16 cellular contexts compared by ENCODE assay signal in the genomic region with DNA sequence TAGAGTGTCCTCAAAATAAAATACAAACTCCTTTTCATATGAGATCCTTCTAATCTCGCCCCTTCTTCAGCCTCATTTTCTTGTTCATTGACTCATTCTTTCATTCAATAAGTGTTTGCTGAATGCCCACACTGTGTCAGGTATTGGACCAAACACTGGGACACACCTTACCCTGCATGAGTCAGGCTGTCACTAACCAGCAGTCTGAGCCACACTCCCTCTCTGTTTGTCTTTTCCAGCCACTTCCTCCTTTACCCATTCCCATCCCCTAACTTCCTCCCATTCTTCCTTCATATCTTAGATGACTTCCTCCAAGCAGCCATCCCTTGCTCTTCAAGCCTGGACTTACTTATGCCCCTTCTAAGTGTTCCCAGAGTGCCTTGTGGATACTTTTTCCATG. TPM values are rescaled to one million over a fixed set of nuclear protein-coding genes. Genes with fewer than 3 reads are reported as not detected.
A peak's percentile ranks its signal among the peaks of the same experiment; 100 is the strongest.
DNase-seq lines count a peak whose midpoint lies in the region; ATAC-seq, FAIRE-seq and TF ChIP-seq lines count a peak whose summit lies in the region.
"Had no signal": no experiment of that assay in that cellular context is flagged by ENCODE, and none has a peak within 500 bp of the region (broad histone marks: within the 10 kb centered on the region; RNA-seq: fewer than 3 reads in every experiment).

No MANE protein-coding gene starts in this region.

- CTCF ChIA-PET in K562 (lab: Yijun Ruan, JAX; ENCODE audit: low intra/inter-chr PET ratio) = no interaction called here
- CTCF ChIA-PET in naive thymus-derived CD4-positive, alpha-beta T cell (lab: Charles Lee) = interaction anchor here (0.6 kb wide), 1 partner anchor 329 kb away, joined by 4 read pairs; no protein-coding TSS in a partner anchor

- no peak for TF ChIP-seq CTCF in K562 (IDR thresholded peaks at IDR 0.05 in 2 of 3, conservative IDR thresholded peaks at IDR 0.05 in 1 of 3; ENCODE audit: insufficient read depth in 2 of 3, low read depth in 1 of 3, low read length in 3 of 3)

- POLR2A ChIA-PET in K562 (lab: Yijun Ruan, JAX) = no interaction called here
- POLR2A ChIA-PET in naive thymus-derived CD4-positive, alpha-beta T cell (lab: Charles Lee) = interaction anchor here (0.6 to 5.0 kb wide), 7 partner anchors 14 to 280 kb away, joined by 3 to 22 read pairs (median 4); a partner anchor contains a TSS

- no peak overlapping the region for H2AFZ ChIP-seq in K562 (ENCODE audit: low read depth, low read length)

- no peak overlapping the region for H3K4me3 Mint-ChIP-seq in activated CD4-positive, alpha-beta T cell treated with anti-CD3 and anti-CD28 coated beads, Interleukin-2, amount 10 ng/mL, durations not matched to agents 24 days and 14 days
- no peak overlapping the region for H3K4me3 Mint-ChIP-seq in naive thymus-derived CD4-positive, alpha-beta T cell
- no peak overlapping the region for H3K4me3 Mint-ChIP-seq in effector memory CD8-positive, alpha-beta T cell
- H3K4me3 Mint-ChIP-seq: nephron had no signal

- H3K9me1 ChIP-seq in K562 (ENCODE audit: control insufficient read depth, insufficient read depth, low read length) = no peaks in the 10 kb centered on the region

- H3K79me2 ChIP-seq in K562 (ENCODE audit: control insufficient read depth, insufficient read depth, low read length) = no peaks in the 10 kb centered on the region

- no peaks in the 10 kb centered on the region for H3K36me3 Mint-ChIP-seq in activated CD4-positive, alpha-beta T cell treated with anti-CD3 and anti-CD28 coated beads, Interleukin-2, amount 10 ng/mL, durations not matched to agents 24 days and 14 days (ENCODE audit: low read depth)
- no peaks in the 10 kb centered on the region for H3K36me3 Mint-ChIP-seq in naive thymus-derived CD4-positive, alpha-beta T cell
- H3K36me3 Mint-ChIP-seq in effector memory CD8-positive, alpha-beta T cell (ENCODE audit: insufficient read depth) = peaks cover 3% of the 10 kb centered on the region

- H3K27me3 ChIP-seq in K562 (ENCODE audit: control insufficient read depth in 2 of 2, insufficient read depth in 2 of 2, low read length in 2 of 2) = peaks cover 3 to 4% of the 10 kb centered on the region in 2 experiments; a peak in 1 of 5 replicates
- no peaks in the 10 kb centered on the region for H3K27me3 ChIP-seq in naive thymus-derived CD4-positive, alpha-beta T cell (ENCODE audit: control insufficient read depth in 2 of 2, insufficient read depth in 2 of 2, low read length in 2 of 2)

- H3K36me3 ChIP-seq in K562 (ENCODE audit: control insufficient read depth, insufficient read depth, low read length) = no peaks in the 10 kb centered on the region
- no peaks in the 10 kb centered on the region for H3K36me3 ChIP-seq in naive thymus-derived CD4-positive, alpha-beta T cell (ENCODE audit: control insufficient read depth in 2 of 3, insufficient read depth in 3 of 3, low read length in 3 of 3)

- H3K27ac Mint-ChIP-seq in activated CD4-positive, alpha-beta T cell treated with anti-CD3 and anti-CD28 coated beads, Interleukin-2, amount 10 ng/mL, durations not matched to agents 24 days and 14 days = no peak overlapping the region
- H3K27ac Mint-ChIP-seq in naive thymus-derived CD4-positive, alpha-beta T cell = no peak overlapping the region
- no peak overlapping the region for H3K27ac Mint-ChIP-seq in effector memory CD8-positive, alpha-beta T cell
- H3K27ac Mint-ChIP-seq: nephron had no signal

- no peak overlapping the region for H3K9ac ChIP-seq in K562 (ENCODE audit: insufficient read depth in 1 of 2, low read depth in 2 of 2, low read length in 2 of 2)

- H3K4me3 ChIP-seq in K562 = no peak overlapping the region
- no peak overlapping the region for H3K4me3 ChIP-seq in naive thymus-derived CD4-positive, alpha-beta T cell (ENCODE audit: low read length)

- TF ChIP-seq POLR2A in K562 (conservative IDR thresholded peaks at IDR 0.05) = no peak

- H3K27me3 Mint-ChIP-seq in activated CD4-positive, alpha-beta T cell treated with anti-CD3 and anti-CD28 coated beads, Interleukin-2, amount 10 ng/mL, durations not matched to agents 24 days and 14 days = no peaks in the 10 kb centered on the region
- H3K27me3 Mint-ChIP-seq in naive thymus-derived CD4-positive, alpha-beta T cell = no peaks in the 10 kb centered on the region
- no peaks in the 10 kb centered on the region for H3K27me3 Mint-ChIP-seq in effector memory CD8-positive, alpha-beta T cell

- no peak for ATAC-seq in K562
- no peak for ATAC-seq in naive thymus-derived CD4-positive, alpha-beta T cell
- no peak for ATAC-seq in effector memory CD8-positive, alpha-beta T cell (replicated peaks)

- peak; percentile 62 for DNase-seq in activated CD4-positive, alpha-beta T cell treated with anti-CD3 and anti-CD28 coated beads, Interleukin-2, amount 10 ng/mL, durations not matched to agents 24 days and 14 days
- no peak for DNase-seq in activated CD4-positive, alpha-beta T cell treated with anti-CD3 and anti-CD28 coated beads for 1 hour
- no peak for DNase-seq in GM19239 (ENCODE audit: insufficient read length, low spot score)
- DNase-seq in K562 (ENCODE audit: extremely low read depth in 1 of 4, low spot score in 3 of 4) = no peak
- no peak for DNase-seq in naive thymus-derived CD4-positive, alpha-beta T cell
- DNase-seq in midbrain (lab: John Stamatoyannopoulos, UW) = no peak
- no peak for DNase-seq in C1 segment of cervical spinal cord (lab: John Stamatoyannopoulos, UW)
- DNase-seq in effector memory CD8-positive, alpha-beta T cell = no peak
- DNase-seq: hypothalamus; NCI-H1105 treated with DMSO at 0.1 percent for 48 hours; NCI-H226; stimulated activated naive CD4-positive, alpha-beta T cell treated with Interleukin-2 at 50 U/mL for 16 hours; SW 1271 had no signal

- no peak overlapping the region for H3K4me2 ChIP-seq in K562 (ENCODE audit: insufficient read depth, low read length)

- H4K20me1 ChIP-seq in K562 (replicated peaks; ENCODE audit: control insufficient read depth, insufficient read depth, low read length) = no peaks in the 10 kb centered on the region

- no peaks in the 10 kb centered on the region for H3K9me3 Mint-ChIP-seq in activated CD4-positive, alpha-beta T cell treated with anti-CD3 and anti-CD28 coated beads, Interleukin-2, amount 10 ng/mL, durations not matched to agents 24 days and 14 days
- peaks cover 0 to 2% (median 0%) of the 10 kb centered on the region in 11 donors for H3K9me3 Mint-ChIP-seq in naive thymus-derived CD4-positive, alpha-beta T cell
- H3K9me3 Mint-ChIP-seq in effector memory CD8-positive, alpha-beta T cell = no peaks in the 10 kb centered on the region
- H3K9me3 Mint-ChIP-seq: nephron had no signal

- H3K9me3 ChIP-seq in K562 (replicated peaks; ENCODE audit: control insufficient read depth, insufficient read depth, low read depth, low read length) = no peaks in the 10 kb centered on the region
- no peaks in the 10 kb centered on the region for H3K9me3 ChIP-seq in naive thymus-derived CD4-positive, alpha-beta T cell (ENCODE audit: control insufficient read depth in 2 of 3, low read length in 3 of 3)

- FAIRE-seq in GM19239 (lab: Jason Lieb, UNC) (peak; percentile 33), K562 (lab: Jason Lieb, UNC) (no peak)
- FAIRE-seq: colon had no signal

- in situ Hi-C loops in K562 (cut with MboI) = no loop called here

- WGBS in K562 (ENCODE audit: insufficient coverage, low coverage, missing lambda C conversion rate) = 0% methylated on average over 1 of the region's 1 CpG

- no TSS peak for BruUV-seq in K562 (replicated peaks; lab: Mats Ljungman, UMichigan)

- H3K4me1 ChIP-seq in K562 (replicated peaks in 1 of 2; ENCODE audit: control insufficient read depth in 2 of 2, insufficient read depth in 2 of 2, low read length in 2 of 2) = no peaks in the 10 kb centered on the region; a peak in 1 of 5 replicates
- H3K4me1 ChIP-seq in naive thymus-derived CD4-positive, alpha-beta T cell (ENCODE audit: control insufficient read depth in 2 of 2, insufficient read depth in 2 of 2, low read length in 2 of 2) = peaks cover 39 to 84% of the 10 kb centered on the region in 2 donors

- H3K4me1 Mint-ChIP-seq in activated CD4-positive, alpha-beta T cell treated with anti-CD3 and anti-CD28 coated beads, Interleukin-2, amount 10 ng/mL, durations not matched to agents 24 days and 14 days = peaks cover 35% of the 10 kb centered on the region
- H3K4me1 Mint-ChIP-seq in naive thymus-derived CD4-positive, alpha-beta T cell = peaks cover 16 to 30% (median 28%) of the 10 kb centered on the region in 7 donors
- H3K4me1 Mint-ChIP-seq in effector memory CD8-positive, alpha-beta T cell (ENCODE audit: low read depth in 2 of 2) = peaks cover 12 to 39% of the 10 kb centered on the region in 2 donors
- H3K4me1 Mint-ChIP-seq: nephron had no signal

- H3K27ac ChIP-seq in K562 (ENCODE audit: extremely low read depth, low read depth, low read length) = no peak overlapping the region
- peak overlapping the region; percentile 9 for H3K27ac ChIP-seq in naive thymus-derived CD4-positive, alpha-beta T cell (ENCODE audit: low read depth, low read length)
- H3K27ac ChIP-seq: VCaP had no signal

- intact Hi-C loops in activated CD4-positive, alpha-beta T cell treated with anti-CD3 and anti-CD28 coated beads, Interleukin-2, amount 10 ng/mL, durations not matched to agents 24 days and 14 days (cut with micrococcal nuclease) = no loop called here
- intact Hi-C loops in K562 (cut with micrococcal nuclease) = no loop called here
- intact Hi-C loops in naive thymus-derived CD4-positive, alpha-beta T cell (cut with micrococcal nuclease) = no loop called here

- TF ChIP-seq EP300 in K562 (IDR thresholded peaks at IDR 0.05; ENCODE audit: low read length) = no peak

- no peak for TF ChIP-seq RAD21 in K562 (CRISPR knock-in tag; conservative IDR thresholded peaks at IDR 0.05 in 1 of 2, IDR thresholded peaks at IDR 0.05 in 1 of 2)

RNA-seq across cellular contexts. Expression of a gene that starts 27.0 kb away (rescaled TPM):
- 175 and 181 TPM in 2 replicates for total RNA-seq in activated CD4-positive, alpha-beta T cell treated with anti-CD3 and anti-CD28 coated beads, Interleukin-2, amount 10 ng/mL, durations not matched to agents 24 days and 14 days
- 27.0 and 107 TPM in 2 replicates for total RNA-seq in K562 (2011; cell fraction: chromatin; rRNA removed; ENCODE audit: low replicate concordance)
- 13.0 and 20.8 TPM in 2 replicates for total RNA-seq in K562 (2011; cell fraction: nucleolus; rRNA removed)
- total RNA-seq in K562 (2011; cell fraction: nucleoplasm; rRNA removed) = 34.8 and 40.5 TPM in 2 replicates
- total RNA-seq in K562 (2014; rRNA removed) (19.7 and 24.2 TPM in 2 replicates), K562 (2014; rRNA removed; fragmentation: Illumina TruSeq; extraction: Trizol) (29.3 and 32.3 TPM in 2 replicates), K562 (2015; rRNA removed; fragmentation: Illumina TruSeq; extraction: Trizol) (31.9 and 33.0 TPM in 2 replicates), K562 (2021) (29.4 and 32.7 TPM in 2 replicates)
- polyA plus RNA-seq in K562 (2011; rRNA removed) (18.3 and 20.2 TPM in 2 replicates), K562 (2014; fragmentation: Illumina TruSeq; extraction: Trizol) (32.7 and 35.3 TPM in 2 replicates), K562 (2014; fragmentation: Nextera tagmentation; extraction: Ambion mirVana) (1 to 10 TPM; 5.9 to 7.5 TPM), K562 (2014; rRNA removed) (18.5 and 21.1 TPM in 2 replicates)
- polyA plus RNA-seq in K562 (2011; cell fraction: cytosol; rRNA removed) = 6.5 and 7.0 TPM in 2 replicates
- polyA plus RNA-seq in K562 (2011; cell fraction: nucleus; rRNA removed) = 13.5 and 14.8 TPM in 2 replicates
- polyA plus RNA-seq in K562 (2012) = 13.5 and 15.5 TPM in 2 replicates
- polyA minus RNA-seq in K562 (2011; rRNA and poly(A)+ RNA removed) = 53.8 and 55.7 TPM in 2 replicates
- polyA minus RNA-seq in K562 (2011; cell fraction: cytosol; rRNA and poly(A)+ RNA removed) = 15.6 and 19.3 TPM in 2 replicates
- 19.5 and 22.0 TPM in 2 replicates for polyA minus RNA-seq in K562 (2011; cell fraction: nucleus; rRNA and poly(A)+ RNA removed)
- 100 to 1,000 TPM in 4 of 5 experiments, 10 to 100 TPM in 1; 88.8 to 358 (median 143) TPM for total RNA-seq in naive thymus-derived CD4-positive, alpha-beta T cell
- 10 to 100 TPM; 75.1 to 98.4 TPM for polyA plus RNA-seq in naive thymus-derived CD4-positive, alpha-beta T cell
